In the genomic region with DNA sequence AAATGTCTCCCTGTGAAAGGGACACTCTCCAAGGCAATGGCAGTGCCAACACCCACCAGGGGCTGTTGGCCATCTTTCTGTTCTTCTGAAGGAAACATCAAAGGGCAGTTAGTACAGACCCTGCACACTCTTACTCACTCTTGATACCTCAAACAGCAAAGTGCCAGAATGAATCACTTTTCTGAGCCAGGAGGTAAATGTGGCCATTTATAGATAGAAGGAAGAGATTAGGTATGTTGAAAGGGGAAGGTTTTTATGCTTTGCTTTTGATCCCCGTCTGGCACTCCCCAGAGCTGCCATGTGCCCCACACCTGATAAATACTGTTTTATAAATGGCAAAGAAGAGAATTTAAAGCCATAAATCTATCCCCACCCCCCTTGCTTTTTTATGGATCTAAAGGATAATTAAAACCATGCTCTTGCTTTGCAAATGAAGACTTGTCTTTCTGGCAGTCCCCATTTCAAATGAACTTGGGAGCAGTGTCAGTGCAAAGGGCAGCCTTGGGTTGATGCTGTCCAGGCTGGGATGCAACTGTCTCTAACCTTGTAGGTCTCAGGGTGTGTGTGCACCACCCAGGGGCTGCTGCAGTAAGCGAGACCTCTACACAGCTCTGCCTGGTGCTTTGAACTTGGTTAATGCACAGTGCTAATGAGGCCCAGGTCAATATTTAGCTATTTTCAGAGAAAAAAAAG, we compare ENCODE assay signal across 1 cellular context.
TF ChIP-seq lines count a peak whose summit lies in the region.

No MANE protein-coding gene starts in this region.

TF ChIP-seq in SK-N-SH, 30 proteins besides CTCF, POLR2A, EP300 and RAD21 (continued from another document):
- TF ChIP-seq FOXJ3 (CRISPR knock-in tag; IDR thresholded peaks at IDR 0.05): 0 out of 2 replicates have a peak, but pooled peaks have one; percentile 42
